In the genomic region with DNA sequence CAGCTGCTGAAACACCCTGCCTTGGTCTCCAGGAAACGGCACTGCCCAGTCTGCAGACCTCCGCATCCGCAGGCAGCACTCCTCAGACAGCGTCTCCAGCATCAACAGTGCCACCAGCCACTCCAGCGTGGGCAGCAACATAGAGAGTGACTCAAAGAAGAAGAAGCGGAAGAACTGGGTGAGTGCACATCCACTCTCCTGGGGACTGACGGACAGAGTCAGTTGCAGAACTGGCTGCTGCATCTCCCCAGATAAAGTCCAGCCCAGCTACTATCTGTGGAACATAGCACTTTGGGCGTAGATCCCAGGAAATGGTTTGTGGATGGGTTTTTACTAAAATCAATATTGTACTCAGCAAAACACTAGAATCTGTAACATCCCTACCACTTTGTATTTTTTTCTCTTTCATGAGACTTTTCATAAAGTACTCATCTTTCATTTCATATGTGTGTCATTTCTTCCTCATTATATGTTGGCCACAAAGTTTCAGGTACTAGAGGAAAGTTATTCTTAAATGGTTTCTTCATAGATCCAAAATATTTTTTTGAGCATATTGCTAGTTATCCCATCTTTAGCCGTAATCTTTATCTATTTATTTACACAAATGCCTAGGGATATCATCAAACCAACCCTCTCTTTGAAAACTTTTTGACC, we compare ENCODE assay signal across 14 cellular contexts.
DNase-seq lines count a peak whose midpoint lies in the region; ATAC-seq, FAIRE-seq and TF ChIP-seq lines count a peak whose summit lies in the region.
"Had no signal": no experiment of that assay in that cellular context is flagged by ENCODE, and none has a peak within 500 bp of the region (broad histone marks: within the 10 kb centered on the region; RNA-seq: fewer than 3 reads in every experiment).

No MANE protein-coding gene starts in this region.

- H3K4me3 ChIP-seq in K562 (peak overlapping the region; percentile 26), SJCRH30 (no peak overlapping the region)
- H3K4me3 ChIP-seq: dorsolateral prefrontal cortex had no signal

- in situ Hi-C loops in K562 (cut with MboI): no loop called here

- TF ChIP-seq EP300 in K562 (IDR thresholded peaks at IDR 0.05; ENCODE audit: low read length): peak; percentile 93; the same call in 1 of the 2 replicates

- H2AFZ ChIP-seq in K562 (ENCODE audit: low read depth, low read length): peak overlapping the region; percentile 25

- no TSS peak for BruUV-seq in K562 (replicated peaks; lab: Mats Ljungman, UMichigan)

- H3K9me3 ChIP-seq in K562 (replicated peaks; ENCODE audit: control insufficient read depth, insufficient read depth, low read depth, low read length) (no peaks in the 10 kb centered on the region; the same call in 1 of the 2 replicates), SJCRH30 (replicated peaks) (no peaks in the 10 kb centered on the region)

- TF ChIP-seq RAD21 in K562 (CRISPR knock-in tag; conservative IDR thresholded peaks at IDR 0.05 in 1 of 2, IDR thresholded peaks at IDR 0.05 in 1 of 2): 0 out of 4 replicates have a peak, but pooled peaks of 1 of the 2 experiments have one; percentile 6

- CTCF ChIA-PET in K562 (lab: Yijun Ruan, JAX; ENCODE audit: low intra/inter-chr PET ratio): no interaction called here

- no peaks in the 10 kb centered on the region; the same call in 2 of the 3 replicates for H3K79me2 ChIP-seq in K562 (ENCODE audit: control insufficient read depth, insufficient read depth, low read length)

- TF ChIP-seq POLR2A in K562 (conservative IDR thresholded peaks at IDR 0.05): no peak

- no peak for TF ChIP-seq CTCF in K562 (IDR thresholded peaks at IDR 0.05 in 2 of 3, conservative IDR thresholded peaks at IDR 0.05 in 1 of 3; ENCODE audit: insufficient read depth in 2 of 3, low read depth in 1 of 3, low read length in 3 of 3)

- no peaks in the 10 kb centered on the region for H4K20me1 ChIP-seq in K562 (replicated peaks; ENCODE audit: control insufficient read depth, insufficient read depth, low read length)

- H3K4me2 ChIP-seq in K562 (ENCODE audit: insufficient read depth, low read length): peak overlapping the region; percentile 76

- H3K27ac ChIP-seq in K562 (ENCODE audit: extremely low read depth, low read depth, low read length): peak overlapping the region; percentile 45
- H3K27ac ChIP-seq in SJCRH30: no peak overlapping the region

- FAIRE-seq in K562 (lab: Jason Lieb, UNC): peak; percentile 84

- intact Hi-C loops in K562 (cut with micrococcal nuclease): loop anchor here (1.0 to 5.0 kb wide), 3 partner anchors 9 to 103 kb away; no protein-coding TSS in a partner anchor

- POLR2A ChIA-PET in K562 (lab: Yijun Ruan, JAX): interaction anchor here (1.0 to 2.6 kb wide), 4 partner anchors 9 to 45 kb away, joined by 4 to 11 read pairs (median 6); no protein-coding TSS in a partner anchor

- H3K27me3 ChIP-seq in K562 (ENCODE audit: control insufficient read depth in 2 of 2, insufficient read depth in 2 of 2, low read length in 2 of 2) (no peaks in the 10 kb centered on the region), SJCRH30 (no peaks in the 10 kb centered on the region)
- H3K27me3 ChIP-seq: dorsolateral prefrontal cortex had no signal

- DNase-seq in K562 (ENCODE audit: extremely low read depth in 1 of 4, low spot score in 3 of 4): peak; percentile 36 to 86 (median 58)
- no peak for DNase-seq in DMS153 (lab: John Stamatoyannopoulos, UW)
- DNase-seq in SJCRH30: no peak
- no peak for DNase-seq in kidney glomerular epithelial cell (lab: John Stamatoyannopoulos, UW)
- DNase-seq: activated CD4-positive, alpha-beta T cell treated with anti-CD3 and anti-CD28 coated beads, Interleukin-2, amount 10 ng/mL, durations not matched to agents 7 days and 5 days; dorsolateral prefrontal cortex; hippocampal formation; left cardiac atrium; NCI-H2107; NCI-H82 had no signal

- peak overlapping the region; percentile 62 to 64 for H3K9ac ChIP-seq in K562 (ENCODE audit: insufficient read depth in 1 of 2, low read depth in 2 of 2, low read length in 2 of 2)

- 13% methylated on average over 9 of the region's 9 CpGs for WGBS in K562 (ENCODE audit: insufficient coverage, low coverage, missing lambda C conversion rate)

- H3K36me3 ChIP-seq in K562 (ENCODE audit: control insufficient read depth, insufficient read depth, low read length) (no peaks in the 10 kb centered on the region), SJCRH30 (peaks cover 99% of the 10 kb centered on the region)

- H3K4me1 ChIP-seq in K562 (replicated peaks in 1 of 2; ENCODE audit: control insufficient read depth in 2 of 2, insufficient read depth in 2 of 2, low read length in 2 of 2): peaks cover 4 to 47% of the 10 kb centered on the region in 2 experiments; a peak in 4 of 5 replicates
- H3K4me1 ChIP-seq in SJCRH30: no peaks in the 10 kb centered on the region

- no peaks in the 10 kb centered on the region for H3K9me1 ChIP-seq in K562 (ENCODE audit: control insufficient read depth, insufficient read depth, low read length)

- ATAC-seq in GM18508 (IDR thresholded peaks at IDR 0.05; ENCODE audit: insufficient read depth, unreplicated experiment): peak; percentile 82
- peak; percentile 80 for ATAC-seq in GM21529 (IDR thresholded peaks at IDR 0.05; ENCODE audit: unreplicated experiment)
- peak; percentile 90 for ATAC-seq in HG03175 (IDR thresholded peaks at IDR 0.05; ENCODE audit: unreplicated experiment)
- peak; percentile 90 for ATAC-seq in K562
- ATAC-seq in HG03108 (IDR thresholded peaks at IDR 0.05; ENCODE audit: unreplicated experiment): no peak
- ATAC-seq: left cardiac atrium had no signal

TF ChIP-seq in K562, 482 proteins besides CTCF, POLR2A, EP300 and RAD21 (continues in another document):
- TF ChIP-seq JUND (IDR thresholded peaks at IDR 0.05; ENCODE audit: borderline replicate concordance, low read depth, low read length) (peak; percentile 64), JUND (tag; IDR thresholded peaks at IDR 0.05; ENCODE audit: borderline replicate concordance, low read depth, low read length) (peak; percentile 49; the same call in 1 of the 3 replicates), TBL1XR1 (IDR thresholded peaks at IDR 0.05; ENCODE audit: low read length in 2 of 2) (peak in 1 of 2 experiments; percentile 64; a peak in 1 of 4 replicates), ZBTB7A (IDR thresholded peaks at IDR 0.05; ENCODE audit: borderline replicate concordance, control insufficient read depth, low read depth, low read length) (no peak), PML (IDR thresholded peaks at IDR 0.05; ENCODE audit: low read length) (peak; percentile 68; the same call in 1 of the 2 replicates), KDM1A (IDR thresholded peaks at IDR 0.05) (peak; percentile 29 to 61; a peak in 2 of 4 replicates), NEUROD1 (IDR thresholded peaks at IDR 0.05; ENCODE audit: borderline replicate concordance, low read depth, low read length, partially characterized antibody) (peak; percentile 40), NFRKB (IDR thresholded peaks at IDR 0.05; ENCODE audit: low read depth) (no peak), TAL1 (IDR thresholded peaks at IDR 0.05) (peak; percentile 67), CXXC5 (CRISPR knock-in tag; IDR thresholded peaks at IDR 0.05) (peak; percentile 33)
- TF ChIP-seq, protein P1, sequence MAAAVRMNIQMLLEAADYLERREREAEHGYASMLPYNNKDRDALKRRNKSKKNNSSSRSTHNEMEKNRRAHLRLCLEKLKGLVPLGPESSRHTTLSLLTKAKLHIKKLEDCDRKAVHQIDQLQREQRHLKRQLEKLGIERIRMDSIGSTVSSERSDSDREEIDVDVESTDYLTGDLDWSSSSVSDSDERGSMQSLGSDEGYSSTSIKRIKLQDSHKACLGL (CRISPR knock-in tag; IDR thresholded peaks at IDR 0.05; ENCODE audit: borderline replicate concordance, poor library complexity, severe bottlenecking): no peak
- TF ChIP-seq, protein P2, sequence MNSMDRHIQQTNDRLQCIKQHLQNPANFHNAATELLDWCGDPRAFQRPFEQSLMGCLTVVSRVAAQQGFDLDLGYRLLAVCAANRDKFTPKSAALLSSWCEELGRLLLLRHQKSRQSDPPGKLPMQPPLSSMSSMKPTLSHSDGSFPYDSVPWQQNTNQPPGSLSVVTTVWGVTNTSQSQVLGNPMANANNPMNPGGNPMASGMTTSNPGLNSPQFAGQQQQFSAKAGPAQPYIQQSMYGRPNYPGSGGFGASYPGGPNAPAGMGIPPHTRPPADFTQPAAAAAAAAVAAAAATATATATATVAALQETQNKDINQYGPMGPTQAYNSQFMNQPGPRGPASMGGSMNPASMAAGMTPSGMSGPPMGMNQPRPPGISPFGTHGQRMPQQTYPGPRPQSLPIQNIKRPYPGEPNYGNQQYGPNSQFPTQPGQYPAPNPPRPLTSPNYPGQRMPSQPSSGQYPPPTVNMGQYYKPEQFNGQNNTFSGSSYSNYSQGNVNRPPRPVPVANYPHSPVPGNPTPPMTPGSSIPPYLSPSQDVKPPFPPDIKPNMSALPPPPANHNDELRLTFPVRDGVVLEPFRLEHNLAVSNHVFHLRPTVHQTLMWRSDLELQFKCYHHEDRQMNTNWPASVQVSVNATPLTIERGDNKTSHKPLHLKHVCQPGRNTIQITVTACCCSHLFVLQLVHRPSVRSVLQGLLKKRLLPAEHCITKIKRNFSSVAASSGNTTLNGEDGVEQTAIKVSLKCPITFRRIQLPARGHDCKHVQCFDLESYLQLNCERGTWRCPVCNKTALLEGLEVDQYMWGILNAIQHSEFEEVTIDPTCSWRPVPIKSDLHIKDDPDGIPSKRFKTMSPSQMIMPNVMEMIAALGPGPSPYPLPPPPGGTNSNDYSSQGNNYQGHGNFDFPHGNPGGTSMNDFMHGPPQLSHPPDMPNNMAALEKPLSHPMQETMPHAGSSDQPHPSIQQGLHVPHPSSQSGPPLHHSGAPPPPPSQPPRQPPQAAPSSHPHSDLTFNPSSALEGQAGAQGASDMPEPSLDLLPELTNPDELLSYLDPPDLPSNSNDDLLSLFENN (IDR thresholded peaks at IDR 0.05; ENCODE audit: low read depth in 2 of 2, low read length in 2 of 2): peak in 1 of 2 experiments; percentile 66; a peak in 1 of 4 replicates
- TF ChIP-seq, protein P3, sequence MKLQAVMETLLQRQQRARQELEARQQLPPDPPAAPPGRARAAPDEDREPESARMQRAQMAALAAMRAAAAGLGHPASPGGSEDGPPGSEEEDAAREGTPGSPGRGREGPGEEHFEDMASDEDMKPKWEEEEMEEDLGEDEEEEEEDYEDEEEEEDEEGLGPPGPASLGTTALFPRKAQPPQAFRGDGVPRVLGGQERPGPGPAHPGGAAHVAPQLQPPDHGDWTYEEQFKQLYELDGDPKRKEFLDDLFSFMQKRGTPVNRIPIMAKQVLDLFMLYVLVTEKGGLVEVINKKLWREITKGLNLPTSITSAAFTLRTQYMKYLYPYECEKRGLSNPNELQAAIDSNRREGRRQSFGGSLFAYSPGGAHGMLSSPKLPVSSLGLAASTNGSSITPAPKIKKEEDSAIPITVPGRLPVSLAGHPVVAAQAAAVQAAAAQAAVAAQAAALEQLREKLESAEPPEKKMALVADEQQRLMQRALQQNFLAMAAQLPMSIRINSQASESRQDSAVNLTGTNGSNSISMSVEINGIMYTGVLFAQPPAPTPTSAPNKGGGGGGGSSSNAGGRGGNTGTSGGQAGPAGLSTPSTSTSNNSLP (IDR thresholded peaks at IDR 0.05; ENCODE audit: borderline replicate concordance, low read depth, low read length): 0 out of 2 replicates have a peak, but pooled peaks have one; percentile 18

Comparison
In these comparisons a context has a peak if more than half of its experiments do, and no peak if none do; other contexts are left out.
1. DNase-seq: peak in K562 (4 of 4); none in DMS153 (single experiment), SJCRH30 (0 of 2) and kidney glomerular epithelial cell (single experiment).